In genomic region chr3:156790141-156790540, GRCh38 we compare ENCODE assay signal across 24 cellular contexts. TPM values are rescaled to one million over a fixed set of nuclear protein-coding genes. Genes with fewer than 3 reads are reported as not detected.
DNase-seq lines count a peak whose midpoint lies in the region; ATAC-seq, FAIRE-seq and TF ChIP-seq lines count a peak whose summit lies in the region.
"Had no signal": no experiment of that assay in that cellular context is flagged by ENCODE, and none has a peak within 500 bp of the region (broad histone marks: within the 10 kb centered on the region; RNA-seq: fewer than 3 reads in every experiment).

No MANE protein-coding gene starts in this region.

- peaks cover 48% of the 10 kb centered on the region for H3K4me1 Mint-ChIP-seq in astrocyte (ENCODE audit: low read depth, unreplicated experiment)
- H3K4me1 Mint-ChIP-seq in activated CD4-positive, alpha-beta T cell treated with anti-CD3 and anti-CD28 coated beads for 36 hours: peaks cover 32% of the 10 kb centered on the region

- no peak overlapping the region for H3K9ac ChIP-seq in SK-N-SH
- H3K9ac ChIP-seq in astrocyte (ENCODE audit: low read length): no peak overlapping the region
- peak overlapping the region; percentile 84 for H3K9ac ChIP-seq in skeletal muscle satellite cell (ENCODE audit: low read depth, low read length)
- H3K9ac ChIP-seq: BLaER1 had no signal

- H3K9me3 ChIP-seq in SK-N-SH: no peaks in the 10 kb centered on the region
- no peaks in the 10 kb centered on the region for H3K9me3 ChIP-seq in astrocyte (ENCODE audit: insufficient read depth, low read depth, low read length)
- H3K9me3 ChIP-seq in skeletal muscle satellite cell (replicated peaks; ENCODE audit: low read length): no peaks in the 10 kb centered on the region
- H3K9me3 ChIP-seq: BLaER1, MG63 had no signal

- no peaks in the 10 kb centered on the region for H3K27me3 Mint-ChIP-seq in astrocyte (ENCODE audit: low read depth, unreplicated experiment)
- H3K27me3 Mint-ChIP-seq in activated CD4-positive, alpha-beta T cell treated with anti-CD3 and anti-CD28 coated beads for 36 hours: no peaks in the 10 kb centered on the region
- H3K27me3 Mint-ChIP-seq: CD4-positive, alpha-beta memory T cell had no signal

- H3K27ac ChIP-seq in SK-N-SH (ENCODE audit: low read depth in 2 of 2, low read length in 1 of 2) (no peak overlapping the region), astrocyte (ENCODE audit: low read depth, low read length) (no peak overlapping the region)
- H3K27ac ChIP-seq: 22Rv1, BLaER1 had no signal

- no peak overlapping the region for H3K27ac Mint-ChIP-seq in astrocyte (ENCODE audit: unreplicated experiment)
- H3K27ac Mint-ChIP-seq in activated CD4-positive, alpha-beta T cell treated with anti-CD3 and anti-CD28 coated beads for 36 hours: no peak overlapping the region
- H3K27ac Mint-ChIP-seq: CD4-positive, alpha-beta memory T cell had no signal

- H3K9me3 Mint-ChIP-seq in astrocyte (ENCODE audit: unreplicated experiment): no peaks in the 10 kb centered on the region
- H3K9me3 Mint-ChIP-seq in activated CD4-positive, alpha-beta T cell treated with anti-CD3 and anti-CD28 coated beads for 36 hours (ENCODE audit: low read depth): no peaks in the 10 kb centered on the region

- no peaks in the 10 kb centered on the region for H3K36me3 Mint-ChIP-seq in astrocyte (ENCODE audit: low read depth, unreplicated experiment)
- H3K36me3 Mint-ChIP-seq in activated CD4-positive, alpha-beta T cell treated with anti-CD3 and anti-CD28 coated beads for 36 hours (ENCODE audit: low read depth): no peaks in the 10 kb centered on the region

- no peak for ATAC-seq in SK-N-SH treated with all-trans-retinoic acid at 6 μM for 48 hours
- no peak for ATAC-seq in activated CD4-positive, alpha-beta T cell treated with anti-CD3 and anti-CD28 coated beads for 36 hours

- H3K79me2 ChIP-seq in SK-N-SH (ENCODE audit: insufficient read depth): no peaks in the 10 kb centered on the region
- no peaks in the 10 kb centered on the region for H3K79me2 ChIP-seq in astrocyte (ENCODE audit: insufficient read depth, low read length)

- POLR2A ChIA-PET in SK-N-SH (lab: Yijun Ruan, JAX): no interaction called here
- POLR2A ChIA-PET in activated CD4-positive, alpha-beta T cell treated with anti-CD3 and anti-CD28 coated beads for 36 hours (lab: Charles Lee): no interaction called here

- H3K4me1 ChIP-seq in SK-N-SH (ENCODE audit: control insufficient read depth in 1 of 2, insufficient read depth in 2 of 2, low read depth in 1 of 2, low read length in 1 of 2): peaks cover 3 to 31% of the 10 kb centered on the region in 2 experiments
- peaks cover 27% of the 10 kb centered on the region for H3K4me1 ChIP-seq in astrocyte (ENCODE audit: insufficient read depth, low read length)
- H3K4me1 ChIP-seq in skeletal muscle satellite cell (ENCODE audit: control insufficient read depth, insufficient read depth, low read length): peaks cover 85% of the 10 kb centered on the region

- H4K20me1 ChIP-seq in SK-N-SH (ENCODE audit: insufficient read depth) (no peaks in the 10 kb centered on the region), astrocyte (ENCODE audit: insufficient read depth, low read length) (no peaks in the 10 kb centered on the region)
- H4K20me1 ChIP-seq: BLaER1 had no signal

- H3K4me3 ChIP-seq in SK-N-SH (ENCODE audit: low read depth in 2 of 2, low read length in 1 of 2) (no peak overlapping the region), astrocyte (ENCODE audit: insufficient read depth, low read depth, low read length) (no peak overlapping the region), skeletal muscle satellite cell (ENCODE audit: low read length) (peak overlapping the region; percentile 18)
- H3K4me3 ChIP-seq: BLaER1, MG63 had no signal

- no peak for TF ChIP-seq RAD21 in SK-N-SH (IDR thresholded peaks at IDR 0.05; ENCODE audit: low read length)

- H3K9me2 ChIP-seq in SK-N-SH: no peaks in the 10 kb centered on the region

- H3K36me3 ChIP-seq in SK-N-SH (replicated peaks in 1 of 2; ENCODE audit: control insufficient read depth in 1 of 2, insufficient read depth in 2 of 2, low read length in 1 of 2) (no peaks in the 10 kb centered on the region), astrocyte (ENCODE audit: insufficient read depth, low read length) (no peaks in the 10 kb centered on the region), skeletal muscle satellite cell (ENCODE audit: insufficient read depth, low read length) (no peaks in the 10 kb centered on the region)
- H3K36me3 ChIP-seq: BLaER1, MG63 had no signal

- TF ChIP-seq CTCF in SK-N-SH (IDR thresholded peaks at IDR 0.05) (no peak), astrocyte (IDR thresholded peaks at IDR 0.05; ENCODE audit: insufficient read depth, low read depth, low read length) (no peak)

- CTCF ChIA-PET in SK-N-SH (lab: Yijun Ruan, JAX): interaction anchor here (1.6 kb wide), 1 partner anchor 347 kb away, joined by 4 read pairs; no protein-coding TSS in a partner anchor
- CTCF ChIA-PET in activated CD4-positive, alpha-beta T cell treated with anti-CD3 and anti-CD28 coated beads for 36 hours (lab: Charles Lee): interaction anchor here (0.7 to 1.1 kb wide), 2 partner anchors 77 to 328 kb away, joined by 3 to 4 read pairs; no protein-coding TSS in a partner anchor

- TF ChIP-seq EP300 in SK-N-SH (IDR thresholded peaks at IDR 0.05; ENCODE audit: borderline replicate concordance in 1 of 2, low read depth in 1 of 2, low read length in 1 of 2): no peak

- H3K4me2 ChIP-seq in SK-N-SH (no peak overlapping the region), astrocyte (ENCODE audit: low read length) (no peak overlapping the region), skeletal muscle satellite cell (ENCODE audit: low read length) (peak overlapping the region; percentile 39)
- H3K4me2 ChIP-seq: BLaER1 had no signal

- peak; percentile 37 for FAIRE-seq in astrocyte (lab: Jason Lieb, UNC)
- FAIRE-seq: GM12892, GM18507 had no signal

- peaks cover 22% of the 10 kb centered on the region for H3F3A ChIP-seq in SK-N-SH (replicated peaks; ENCODE audit: insufficient read depth)

- DNase-seq in SK-N-SH: no peak
- peak; percentile 65 for DNase-seq in astrocyte (ENCODE audit: low read depth)
- peak; percentile 29 for DNase-seq in fibroblast of peridontal ligament (ENCODE audit: extremely low read depth)
- DNase-seq in activated CD4-positive, alpha-beta T cell treated with anti-CD3 and anti-CD28 coated beads for 36 hours: no peak
- DNase-seq in D341Med (ENCODE audit: low spot score): no peak
- DNase-seq in AG08395 (ENCODE audit: low spot score): no peak
- DNase-seq: Calu3; CD4-positive, alpha-beta memory T cell; H7; MG63; NCI-H1048; NCI-H146; NCI-H2081; NCI-H2171 treated with DMSO at 0.1 percent for 48 hours; NCI-H446 treated with DMSO at 0.1 percent for 48 hours; NCI-H69; SHP77 had no signal

- no peak overlapping the region for H3K4me3 Mint-ChIP-seq in astrocyte (ENCODE audit: unreplicated experiment)
- H3K4me3 Mint-ChIP-seq in activated CD4-positive, alpha-beta T cell treated with anti-CD3 and anti-CD28 coated beads for 36 hours: no peak overlapping the region
- H3K4me3 Mint-ChIP-seq: CD4-positive, alpha-beta memory T cell had no signal

- H2AFZ ChIP-seq in SK-N-SH (ENCODE audit: low read depth) (no peak overlapping the region), astrocyte (ENCODE audit: low read depth, low read length) (no peak overlapping the region)

- no peaks in the 10 kb centered on the region for H3K27me3 ChIP-seq in SK-N-SH (ENCODE audit: insufficient read depth)
- no peaks in the 10 kb centered on the region for H3K27me3 ChIP-seq in astrocyte (ENCODE audit: insufficient read depth, low read length)
- H3K27me3 ChIP-seq in skeletal muscle satellite cell (ENCODE audit: control insufficient read depth, insufficient read depth, low read length): no peaks in the 10 kb centered on the region
- H3K27me3 ChIP-seq: BLaER1, MG63 had no signal

- intact Hi-C loops in activated CD4-positive, alpha-beta T cell treated with anti-CD3 and anti-CD28 coated beads for 36 hours (cut with DNase I, micrococcal nuclease): no loop called here

TF ChIP-seq in SK-N-SH, 30 proteins besides CTCF, POLR2A, EP300 and RAD21:
- peak; percentile 27; the same call in 1 of the 2 replicates for TF ChIP-seq TCF12 (IDR thresholded peaks at IDR 0.05)
- no peak for TF ChIP-seq YY1 (IDR thresholded peaks at IDR 0.05; ENCODE audit: low read depth)

TF ChIP-seq in SK-N-SH treated with all-trans-retinoic acid at 6 μM for 48 hours, 23 proteins besides CTCF, POLR2A, EP300 and RAD21:
- TF ChIP-seq OSR1 (CRISPR knock-in tag; IDR thresholded peaks at IDR 0.05) (no peak), ESRRG (CRISPR knock-in tag; IDR thresholded peaks at IDR 0.05) (no peak), TCF4 (CRISPR knock-in tag; IDR thresholded peaks at IDR 0.05; ENCODE audit: borderline replicate concordance) (no peak), ZFP3 (CRISPR knock-in tag; IDR thresholded peaks at IDR 0.05) (no peak), TOX (CRISPR knock-in tag; IDR thresholded peaks at IDR 0.05; ENCODE audit: borderline replicate concordance) (no peak), BACH2 (CRISPR knock-in tag; IDR thresholded peaks at IDR 0.05; ENCODE audit: borderline replicate concordance) (no peak)
TF ChIP-seq in SK-N-SH treated with all-trans-retinoic acid at 6 μM for 48 hours: peak in this region for 0.

RNA-seq across cellular contexts. Expression of gene LEKR1, which starts 36.0 kb away (rescaled TPM):
- 0.30 and 0.55 TPM in 2 replicates for polyA plus RNA-seq in SK-N-SH (2012; rRNA removed)
- 0.36 and 0.43 TPM in 2 replicates for polyA plus RNA-seq in SK-N-SH (2012; cell fraction: cytosol; rRNA removed)
- polyA plus RNA-seq in SK-N-SH (2012; cell fraction: nucleus; rRNA removed): 0.60 and 0.92 TPM in 2 replicates
- 0.27 and 0.43 TPM in 2 replicates for total RNA-seq in astrocyte
- total RNA-seq in skeletal muscle satellite cell (2012; rRNA removed): 0.44 TPM in 1 of 2 replicates, not detected in the other
- total RNA-seq in activated CD4-positive, alpha-beta T cell treated with anti-CD3 and anti-CD28 coated beads for 36 hours: under 1 TPM; 0.37 to 0.53 TPM
- total RNA-seq: HT1080 had no signal

Comparison
In these comparisons a context has a peak if more than half of its experiments do, and no peak if none do; other contexts are left out.
1. DNase-seq: peak in astrocyte (single experiment) and fibroblast of peridontal ligament (single experiment); none in SK-N-SH (single experiment), activated CD4-positive, alpha-beta T cell treated with anti-CD3 and anti-CD28 coated beads for 36 hours (single experiment), D341Med (single experiment) and AG08395 (single experiment).